1 cellular context compared by ENCODE assay signal in the genomic region with DNA sequence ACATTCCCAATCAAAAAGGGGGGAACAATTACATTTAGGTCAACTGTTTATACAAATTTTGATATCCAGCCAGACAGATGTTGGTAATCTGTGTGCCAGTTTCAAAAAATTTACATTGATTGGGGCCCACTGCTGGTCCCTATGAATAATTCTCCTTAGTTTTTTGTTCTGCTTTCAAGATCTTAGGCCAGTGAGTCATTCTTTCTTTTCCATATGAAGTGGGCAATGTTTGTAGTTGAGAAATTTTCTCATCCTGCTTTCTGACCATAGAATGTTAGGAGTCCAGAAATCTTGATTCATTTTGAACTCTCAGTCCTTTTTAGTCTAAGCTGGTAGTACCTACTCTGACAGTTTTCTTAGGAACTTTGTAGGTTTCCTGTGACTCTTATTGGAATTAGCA.
A peak's percentile ranks its signal among the peaks of the same experiment; 100 is the strongest.
TF ChIP-seq lines count a peak whose summit lies in the region.

No MANE protein-coding gene starts in this region.

TF ChIP-seq in IMR-90, 13 proteins besides CTCF, POLR2A, EP300 and RAD21:
- peak; percentile 28; the same call in 1 of the 2 replicates for TF ChIP-seq CEBPB (IDR thresholded peaks at IDR 0.05; ENCODE audit: low read depth, low read length)
- TF ChIP-seq, protein P1, sequence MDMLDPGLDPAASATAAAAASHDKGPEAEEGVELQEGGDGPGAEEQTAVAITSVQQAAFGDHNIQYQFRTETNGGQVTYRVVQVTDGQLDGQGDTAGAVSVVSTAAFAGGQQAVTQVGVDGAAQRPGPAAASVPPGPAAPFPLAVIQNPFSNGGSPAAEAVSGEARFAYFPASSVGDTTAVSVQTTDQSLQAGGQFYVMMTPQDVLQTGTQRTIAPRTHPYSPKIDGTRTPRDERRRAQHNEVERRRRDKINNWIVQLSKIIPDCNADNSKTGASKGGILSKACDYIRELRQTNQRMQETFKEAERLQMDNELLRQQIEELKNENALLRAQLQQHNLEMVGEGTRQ (IDR thresholded peaks at IDR 0.05; ENCODE audit: low read depth, low read length), result no peak
- TF ChIP-seq NFE2L2 (IDR thresholded peaks at IDR 0.05; ENCODE audit: low read depth, low read length), result no peak
- TF ChIP-seq FOS (IDR thresholded peaks at IDR 0.05; ENCODE audit: low read depth, low read length), result peak; percentile 31; the same call in 1 of the 2 replicates
